Comparison of ENCODE assay signal across 12 cellular contexts in genomic region chr21:33394260-33394659, GRCh38. TPM values are rescaled to one million over a fixed set of nuclear protein-coding genes. Genes with fewer than 3 reads are reported as not detected.
DNase-seq lines count a peak whose midpoint lies in the region; ATAC-seq and TF ChIP-seq lines count a peak whose summit lies in the region.
"Had no signal": no experiment of that assay in that cellular context is flagged by ENCODE, and none has a peak within 500 bp of the region (broad histone marks: within the 10 kb centered on the region; RNA-seq: fewer than 3 reads in every experiment).

No MANE protein-coding gene starts in this region.

- no peaks in the 10 kb centered on the region for H3K36me3 Mint-ChIP-seq in activated T-helper 17 cell treated with anti-CD3 and anti-CD28 coated beads, Interleukin-2, amount 50 U/mL, for 72 hours (ENCODE audit: low read depth)
- H3K36me3 Mint-ChIP-seq: activated naive CD8-positive, alpha-beta T cell had no signal

- ATAC-seq in Right ventricle myocardium inferior, result peak; percentile 40
- ATAC-seq in activated T-helper 17 cell treated with anti-CD3 and anti-CD28 coated beads, Interleukin-2, amount 50 U/mL, for 72 hours (replicated peaks), result peak; percentile 29
- ATAC-seq in right lobe of liver, result peak; percentile 72 to 86 (median 77)
- ATAC-seq in GM21367 (IDR thresholded peaks at IDR 0.05; ENCODE audit: unreplicated experiment), result no peak
- no peak for ATAC-seq in GM18519 (IDR thresholded peaks at IDR 0.05; ENCODE audit: low FRiP score, unreplicated experiment)

- no peak for TF ChIP-seq POLR2A in right lobe of liver (IDR thresholded peaks at IDR 0.05)
- TF ChIP-seq POLR2A in transverse colon (IDR thresholded peaks at IDR 0.05), result no peak

- H3K27ac Mint-ChIP-seq in activated T-helper 17 cell treated with anti-CD3 and anti-CD28 coated beads, Interleukin-2, amount 50 U/mL, for 72 hours, result no peak overlapping the region
- H3K27ac Mint-ChIP-seq: activated naive CD8-positive, alpha-beta T cell; nephron progenitor cell had no signal

- intact Hi-C loops in Right ventricle myocardium inferior (cut with DNase I) (no loop called here), right lobe of liver (cut with DNase I) (no loop called here), transverse colon (cut with DNase I; ENCODE audit: low total_unique reads) (no loop called here)

- H3K27me3 Mint-ChIP-seq in activated T-helper 17 cell treated with anti-CD3 and anti-CD28 coated beads, Interleukin-2, amount 50 U/mL, for 72 hours, result peaks cover 13% of the 10 kb centered on the region
- H3K27me3 Mint-ChIP-seq: activated naive CD8-positive, alpha-beta T cell had no signal

- H3K4me1 Mint-ChIP-seq in activated T-helper 17 cell treated with anti-CD3 and anti-CD28 coated beads, Interleukin-2, amount 50 U/mL, for 72 hours, result no peaks in the 10 kb centered on the region

- H3K4me3 ChIP-seq in right atrium auricular region, result no peak overlapping the region
- H3K4me3 ChIP-seq in right lobe of liver, result no peak overlapping the region
- H3K4me3 ChIP-seq in transverse colon, result no peak overlapping the region

- no peaks in the 10 kb centered on the region for H3K9me3 Mint-ChIP-seq in activated T-helper 17 cell treated with anti-CD3 and anti-CD28 coated beads, Interleukin-2, amount 50 U/mL, for 72 hours
- H3K9me3 Mint-ChIP-seq: nephron progenitor cell had no signal

- in situ Hi-C loops in transverse colon (cut with MboI; ENCODE audit: low pct_ligation_motif_present in 1 of 4, low pct_unique_long_range_greater_than_20kb in 1 of 4, low sequenced_read_pairs in 3 of 4), result no loop called here

- no peak for TF ChIP-seq CTCF in right atrium auricular region (IDR thresholded peaks at IDR 0.05)
- no peak for TF ChIP-seq CTCF in right lobe of liver (IDR thresholded peaks at IDR 0.05)
- no peak for TF ChIP-seq CTCF in transverse colon (IDR thresholded peaks at IDR 0.05)

- no peak overlapping the region for H3K4me3 Mint-ChIP-seq in activated T-helper 17 cell treated with anti-CD3 and anti-CD28 coated beads, Interleukin-2, amount 50 U/mL, for 72 hours
- H3K4me3 Mint-ChIP-seq: activated naive CD8-positive, alpha-beta T cell; nephron progenitor cell had no signal

- H3K27ac ChIP-seq in right atrium auricular region (no peak overlapping the region), right lobe of liver (peak overlapping the region in 1 of 3 donors; percentile 3), transverse colon (no peak overlapping the region)

- no peaks in the 10 kb centered on the region for H3K9me3 ChIP-seq in right atrium auricular region
- H3K9me3 ChIP-seq in right lobe of liver, result no peaks in the 10 kb centered on the region
- H3K9me3 ChIP-seq in transverse colon, result no peaks in the 10 kb centered on the region

- DNase-seq in Right ventricle myocardium inferior (ENCODE audit: missing footprints), result peak; percentile 73
- no peak for DNase-seq in right atrium auricular region (ENCODE audit: low spot score)
- peak in 2 of 3 donors; percentile 63 to 84 for DNase-seq in right lobe of liver
- peak; percentile 36 for DNase-seq in transverse colon
- no peak for DNase-seq in middle frontal gyrus (ENCODE audit: extremely low spot score, low spot score)
- DNase-seq: DMS53, NCI-H2029, nephron progenitor cell had no signal

- TF ChIP-seq EP300 in transverse colon (IDR thresholded peaks at IDR 0.05; ENCODE audit: low read depth), result no peak

- H3K4me1 ChIP-seq in right atrium auricular region, result peaks cover 0 to 4% of the 10 kb centered on the region in 2 donors
- peaks cover 0 to 5% (median 0%) of the 10 kb centered on the region in 4 donors for H3K4me1 ChIP-seq in right lobe of liver
- H3K4me1 ChIP-seq in transverse colon, result no peaks in the 10 kb centered on the region

- H3K36me3 ChIP-seq in right atrium auricular region, result no peaks in the 10 kb centered on the region
- no peaks in the 10 kb centered on the region for H3K36me3 ChIP-seq in right lobe of liver
- H3K36me3 ChIP-seq in transverse colon, result no peaks in the 10 kb centered on the region

- WGBS in right lobe of liver (ENCODE audit: insufficient coverage, low coverage, low lambda C conversion rate, missing lambda C conversion rate), result 41% methylated on average over 8 of the region's 8 CpGs
- WGBS in transverse colon (ENCODE audit: low coverage in 1 of 2), 2 donors, result 50 to 70% methylated on average over 3 to 8 of the region's 8 CpGs

- H3K27me3 ChIP-seq in right atrium auricular region, result no peaks in the 10 kb centered on the region
- no peaks in the 10 kb centered on the region for H3K27me3 ChIP-seq in right lobe of liver
- H3K27me3 ChIP-seq in transverse colon, result no peaks in the 10 kb centered on the region

RNA-seq across cellular contexts. Expression of gene IFNGR2, which starts 9.0 kb away (rescaled TPM):
- total RNA-seq in Right ventricle myocardium inferior (36.4 TPM), right atrium auricular region (10 to 100 TPM; 40.2 to 47.3 TPM), right lobe of liver (10 to 100 TPM; 16.0 to 39.1 (median 27.8) TPM), transverse colon (100 to 1,000 TPM in 1 of 4 donors, 10 to 100 TPM in 3; 40.8 to 131 (median 76.6) TPM)
- 1 to 10 TPM; 5.8 to 8.5 TPM for total RNA-seq in activated T-helper 17 cell treated with anti-CD3 and anti-CD28 coated beads, Interleukin-2, amount 50 U/mL, for 72 hours

Comparison
In these comparisons a context has a peak if more than half of its experiments do, and no peak if none do; other contexts are left out.
1. DNase-seq: peak in Right ventricle myocardium inferior (single experiment), right lobe of liver (2 of 3) and transverse colon (single experiment); none in right atrium auricular region (single experiment) and middle frontal gyrus (single experiment).
2. ATAC-seq: peak in Right ventricle myocardium inferior (single experiment), activated T-helper 17 cell treated with anti-CD3 and anti-CD28 coated beads, Interleukin-2, amount 50 U/mL, for 72 hours (single experiment) and right lobe of liver (4 of 4); none in GM21367 (single experiment) and GM18519 (single experiment).